Comparison of ENCODE assay signal across 2 cellular contexts in genomic region chr12:130873106-130873795, GRCh38.
A peak's percentile ranks its signal among the peaks of the same experiment; 100 is the strongest.
TF ChIP-seq lines count a peak whose summit lies in the region.

No MANE protein-coding gene starts in this region.

TF ChIP-seq in HepG2, 621 proteins besides CTCF, POLR2A, EP300 and RAD21:
- TF ChIP-seq KLF13 (CRISPR knock-in tag; IDR thresholded peaks at IDR 0.05) (no peak), FIP1L1 (IDR thresholded peaks at IDR 0.05; ENCODE audit: borderline replicate concordance, insufficient read depth, low read depth, low read length) (no peak), CBX1 (IDR thresholded peaks at IDR 0.05; ENCODE audit: low read depth) (no peak), USF2 (IDR thresholded peaks at IDR 0.05; ENCODE audit: low read depth, low read length) (no peak), USF2 (CRISPR knock-in tag; IDR thresholded peaks at IDR 0.05; ENCODE audit: borderline replicate concordance) (no peak), ZNF570 (CRISPR knock-in tag; IDR thresholded peaks at IDR 0.05; ENCODE audit: borderline replicate concordance) (no peak), SMAD3 (CRISPR knock-in tag; IDR thresholded peaks at IDR 0.05) (0 out of 2 replicates have a peak, but pooled peaks have one; percentile 3), KDM1A (CRISPR knock-in tag; IDR thresholded peaks at IDR 0.05) (no peak), THYN1 (CRISPR knock-in tag; IDR thresholded peaks at IDR 0.05; ENCODE audit: borderline replicate concordance, low read depth) (no peak), DNMT3B (CRISPR knock-in tag; conservative IDR thresholded peaks at IDR 0.05) (0 out of 2 replicates have a peak, but pooled peaks have one; percentile 21), RBFOX2 (IDR thresholded peaks at IDR 0.05; ENCODE audit: low read depth, low read length) (0 out of 2 replicates have a peak, but pooled peaks have one; percentile 55)
- TF ChIP-seq, protein P1, sequence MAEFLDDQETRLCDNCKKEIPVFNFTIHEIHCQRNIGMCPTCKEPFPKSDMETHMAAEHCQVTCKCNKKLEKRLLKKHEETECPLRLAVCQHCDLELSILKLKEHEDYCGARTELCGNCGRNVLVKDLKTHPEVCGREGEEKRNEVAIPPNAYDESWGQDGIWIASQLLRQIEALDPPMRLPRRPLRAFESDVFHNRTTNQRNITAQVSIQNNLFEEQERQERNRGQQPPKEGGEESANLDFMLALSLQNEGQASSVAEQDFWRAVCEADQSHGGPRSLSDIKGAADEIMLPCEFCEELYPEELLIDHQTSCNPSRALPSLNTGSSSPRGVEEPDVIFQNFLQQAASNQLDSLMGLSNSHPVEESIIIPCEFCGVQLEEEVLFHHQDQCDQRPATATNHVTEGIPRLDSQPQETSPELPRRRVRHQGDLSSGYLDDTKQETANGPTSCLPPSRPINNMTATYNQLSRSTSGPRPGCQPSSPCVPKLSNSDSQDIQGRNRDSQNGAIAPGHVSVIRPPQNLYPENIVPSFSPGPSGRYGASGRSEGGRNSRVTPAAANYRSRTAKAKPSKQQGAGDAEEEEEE (CRISPR knock-in tag; IDR thresholded peaks at IDR 0.05; ENCODE audit: borderline replicate concordance) = no peak

TF ChIP-seq in GM12891, 5 proteins besides CTCF, POLR2A, EP300 and RAD21:
- TF ChIP-seq POU2F2 (IDR thresholded peaks at IDR 0.05; ENCODE audit: low read depth, low read length) = no peak
- TF ChIP-seq POLR2AphosphoS5 (IDR thresholded peaks at IDR 0.05; ENCODE audit: low read depth, low read length) = no peak
- TF ChIP-seq SPI1 (IDR thresholded peaks at IDR 0.05; ENCODE audit: low read depth, low read length) = no peak
- TF ChIP-seq PAX5 (IDR thresholded peaks at IDR 0.05; ENCODE audit: insufficient read depth, low read length, severe bottlenecking) = no peak
- TF ChIP-seq TAF1 (IDR thresholded peaks at IDR 0.05; ENCODE audit: low read depth, low read length) = no peak
TF ChIP-seq in GM12891: peak in this region for 0.
